1 cellular context compared by ENCODE assay signal in the genomic region with DNA sequence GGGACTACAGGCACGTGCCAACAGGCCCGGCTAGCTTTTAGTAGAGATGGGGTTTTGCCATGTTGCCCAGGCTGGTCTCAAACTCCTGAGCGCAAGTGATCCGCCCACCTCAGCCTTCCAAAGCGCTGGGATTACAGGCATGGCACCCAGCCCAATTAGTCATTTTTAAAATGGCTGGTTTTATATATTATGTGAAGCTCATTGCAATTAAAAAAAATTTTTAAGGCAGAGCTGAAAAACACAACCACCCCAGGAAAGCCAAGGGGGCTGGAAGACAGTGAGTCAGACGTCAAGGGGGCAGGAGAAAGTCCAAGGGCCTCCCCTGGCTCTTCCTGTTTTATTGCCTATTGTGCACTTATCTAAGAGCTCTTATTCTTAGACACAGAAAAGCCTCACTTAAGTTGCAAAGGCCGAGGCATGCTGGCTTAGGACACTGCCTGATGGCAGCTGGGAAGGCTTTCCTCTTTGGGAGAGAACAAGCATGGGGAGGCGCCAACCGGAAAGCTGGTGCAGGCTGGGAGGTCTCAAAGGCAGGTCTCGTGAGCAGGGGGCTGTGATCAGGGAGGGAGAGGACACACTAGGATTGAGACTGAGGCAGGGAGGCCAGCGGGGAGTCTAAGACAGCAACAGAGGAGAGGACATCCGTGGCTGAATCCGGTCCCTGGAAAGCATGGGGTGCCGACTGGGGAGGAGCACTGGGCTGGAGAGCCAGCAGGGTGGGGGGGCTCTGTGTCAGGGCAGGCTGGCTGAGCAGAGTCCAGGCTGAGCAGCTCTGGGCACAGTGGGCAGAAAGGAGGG.
TF ChIP-seq lines count a peak whose summit lies in the region.

No MANE protein-coding gene starts in this region.

TF ChIP-seq in HepG2, 621 proteins besides CTCF, POLR2A, EP300 and RAD21:
- TF ChIP-seq ATRX (CRISPR knock-in tag; IDR thresholded peaks at IDR 0.05; ENCODE audit: borderline replicate concordance) = no peak
- TF ChIP-seq, protein P1, sequence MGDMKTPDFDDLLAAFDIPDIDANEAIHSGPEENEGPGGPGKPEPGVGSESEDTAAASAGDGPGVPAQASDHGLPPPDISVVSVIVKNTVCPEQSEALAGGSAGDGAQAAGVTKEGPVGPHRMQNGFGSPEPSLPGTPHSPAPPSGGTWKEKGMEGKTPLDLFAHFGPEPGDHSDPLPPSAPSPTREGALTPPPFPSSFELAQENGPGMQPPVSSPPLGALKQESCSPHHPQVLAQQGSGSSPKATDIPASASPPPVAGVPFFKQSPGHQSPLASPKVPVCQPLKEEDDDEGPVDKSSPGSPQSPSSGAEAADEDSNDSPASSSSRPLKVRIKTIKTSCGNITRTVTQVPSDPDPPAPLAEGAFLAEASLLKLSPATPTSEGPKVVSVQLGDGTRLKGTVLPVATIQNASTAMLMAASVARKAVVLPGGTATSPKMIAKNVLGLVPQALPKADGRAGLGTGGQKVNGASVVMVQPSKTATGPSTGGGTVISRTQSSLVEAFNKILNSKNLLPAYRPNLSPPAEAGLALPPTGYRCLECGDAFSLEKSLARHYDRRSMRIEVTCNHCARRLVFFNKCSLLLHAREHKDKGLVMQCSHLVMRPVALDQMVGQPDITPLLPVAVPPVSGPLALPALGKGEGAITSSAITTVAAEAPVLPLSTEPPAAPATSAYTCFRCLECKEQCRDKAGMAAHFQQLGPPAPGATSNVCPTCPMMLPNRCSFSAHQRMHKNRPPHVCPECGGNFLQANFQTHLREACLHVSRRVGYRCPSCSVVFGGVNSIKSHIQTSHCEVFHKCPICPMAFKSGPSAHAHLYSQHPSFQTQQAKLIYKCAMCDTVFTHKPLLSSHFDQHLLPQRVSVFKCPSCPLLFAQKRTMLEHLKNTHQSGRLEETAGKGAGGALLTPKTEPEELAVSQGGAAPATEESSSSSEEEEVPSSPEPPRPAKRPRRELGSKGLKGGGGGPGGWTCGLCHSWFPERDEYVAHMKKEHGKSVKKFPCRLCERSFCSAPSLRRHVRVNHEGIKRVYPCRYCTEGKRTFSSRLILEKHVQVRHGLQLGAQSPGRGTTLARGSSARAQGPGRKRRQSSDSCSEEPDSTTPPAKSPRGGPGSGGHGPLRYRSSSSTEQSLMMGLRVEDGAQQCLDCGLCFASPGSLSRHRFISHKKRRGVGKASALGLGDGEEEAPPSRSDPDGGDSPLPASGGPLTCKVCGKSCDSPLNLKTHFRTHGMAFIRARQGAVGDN (CRISPR knock-in tag; IDR thresholded peaks at IDR 0.05) = peak; percentile 14; the same call in 1 of the 2 replicates
- TF ChIP-seq, protein P2, sequence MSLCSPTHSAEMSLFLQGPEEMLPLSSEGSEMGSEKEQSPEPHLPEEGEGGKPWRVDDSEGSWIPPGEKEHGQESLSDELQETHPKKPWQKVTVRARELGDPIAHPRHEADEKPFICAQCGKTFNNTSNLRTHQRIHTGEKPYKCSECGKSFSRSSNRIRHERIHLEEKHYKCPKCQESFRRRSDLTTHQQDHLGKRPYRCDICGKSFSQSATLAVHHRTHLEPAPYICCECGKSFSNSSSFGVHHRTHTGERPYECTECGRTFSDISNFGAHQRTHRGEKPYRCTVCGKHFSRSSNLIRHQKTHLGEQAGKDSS (CRISPR knock-in tag; IDR thresholded peaks at IDR 0.05; ENCODE audit: borderline replicate concordance, low read depth) = 0 out of 2 replicates have a peak, but pooled peaks have one; percentile 44
